8 cellular contexts compared by ENCODE assay signal in the genomic region with DNA sequence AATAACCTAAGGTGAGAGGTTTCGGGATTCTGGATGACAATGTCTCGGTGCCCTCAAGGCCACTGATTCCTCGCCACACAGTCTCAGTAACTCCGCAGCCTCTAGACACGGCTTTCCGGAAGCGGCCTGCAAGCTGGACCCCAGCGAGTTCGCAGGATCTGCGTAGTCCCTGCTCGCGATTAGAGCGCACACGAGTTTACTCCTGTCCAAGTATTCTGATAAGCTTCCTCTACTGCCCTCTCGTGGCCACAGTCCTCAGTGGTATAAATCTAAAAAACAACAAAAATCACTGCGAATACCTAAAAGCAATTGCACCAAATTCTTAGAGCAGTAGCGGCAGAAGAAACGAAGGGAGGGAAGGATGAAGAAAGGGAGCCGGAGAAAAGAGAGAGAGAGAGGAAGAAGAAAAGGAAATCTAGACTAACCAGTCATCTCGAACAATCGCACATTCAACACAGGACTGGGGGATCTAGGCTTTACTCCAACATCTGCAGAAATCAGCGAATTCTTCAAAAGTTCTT. TPM values are rescaled to one million over a fixed set of nuclear protein-coding genes. Genes with fewer than 3 reads are reported as not detected.
DNase-seq lines count a peak whose midpoint lies in the region; ATAC-seq, FAIRE-seq and TF ChIP-seq lines count a peak whose summit lies in the region.

No MANE protein-coding gene starts in this region.

- intact Hi-C loops in HepG2 (cut with micrococcal nuclease; ENCODE audit: unreplicated experiment) = loop anchor here (1.0 kb wide), 2 partner anchors 113 to 224 kb away; no protein-coding TSS in a partner anchor

- no peak overlapping the region for H3K27ac ChIP-seq in HepG2 (ENCODE audit: extremely low read length, insufficient read depth, low read length)

- no peaks in the 10 kb centered on the region for H3K36me3 ChIP-seq in HepG2 (replicated peaks in 1 of 2; ENCODE audit: control insufficient read depth in 1 of 2, insufficient read depth in 2 of 2, low read length in 2 of 2)

- ATAC-seq in GM18867 (IDR thresholded peaks at IDR 0.05; ENCODE audit: unreplicated experiment) (peak; percentile 83), HG03432 (IDR thresholded peaks at IDR 0.05; ENCODE audit: unreplicated experiment) (peak; percentile 49), HepG2 (peak; percentile 75)

- no TSS peak for BruUV-seq in HepG2 (replicated peaks; lab: Mats Ljungman, UMichigan)

- H3K27me3 Mint-ChIP-seq in activated CD4-positive, alpha-beta T cell treated with anti-CD3 and anti-CD28 coated beads, Interleukin-2, amount 10 ng/mL, durations not matched to agents 7 days and 5 days = peaks cover 41% of the 10 kb centered on the region

- H3K4me3 Mint-ChIP-seq in activated CD4-positive, alpha-beta T cell treated with anti-CD3 and anti-CD28 coated beads, Interleukin-2, amount 10 ng/mL, durations not matched to agents 7 days and 5 days = peak overlapping the region; percentile 71

- peaks cover 0 to 25% of the 10 kb centered on the region in 2 experiments; a peak in 2 of 5 replicates for H3K27me3 ChIP-seq in HepG2 (ENCODE audit: control insufficient read depth in 1 of 2, insufficient read depth in 2 of 2, low read length in 2 of 2)

- no peak overlapping the region for H2AFZ ChIP-seq in HepG2 (ENCODE audit: low read length)

- POLR2A ChIA-PET in AG04449 (lab: Yijun Ruan, JAX) = interaction anchor here (1.2 to 2.0 kb wide), 4 partner anchors 61 to 223 kb away, joined by 3 to 17 read pairs (median 5); no protein-coding TSS in a partner anchor
- POLR2A ChIA-PET in activated CD4-positive, alpha-beta T cell treated with anti-CD3 and anti-CD28 coated beads, Interleukin-2, amount 10 ng/mL, durations not matched to agents 7 days and 5 days (lab: Charles Lee) = no interaction called here
- POLR2A ChIA-PET in HepG2 (lab: Yijun Ruan, JAX) = interaction anchor here (0.8 to 1.9 kb wide), 9 partner anchors 8 to 223 kb away, joined by 3 to 8 read pairs (median 4); no protein-coding TSS in a partner anchor

- H3K27ac Mint-ChIP-seq in activated CD4-positive, alpha-beta T cell treated with anti-CD3 and anti-CD28 coated beads, Interleukin-2, amount 10 ng/mL, durations not matched to agents 7 days and 5 days = no peak overlapping the region

- no peaks in the 10 kb centered on the region for H3K9me3 Mint-ChIP-seq in activated CD4-positive, alpha-beta T cell treated with anti-CD3 and anti-CD28 coated beads, Interleukin-2, amount 10 ng/mL, durations not matched to agents 7 days and 5 days

- H3K4me3 ChIP-seq in AG04449 (ENCODE audit: low read depth, low read length) (peak overlapping the region; percentile 44), HepG2 (replicated peaks in 1 of 3; ENCODE audit: insufficient read depth in 1 of 3, low read depth in 2 of 3, low read length in 3 of 3) (peak overlapping the region; percentile 52 to 81 (median 65); a peak in 5 of 6 replicates)

- H3K9me3 ChIP-seq in HepG2 (ENCODE audit: low read length) = no peaks in the 10 kb centered on the region

- peak overlapping the region; percentile 92 for H3K4me2 ChIP-seq in HepG2 (ENCODE audit: low read depth, low read length)

- TF ChIP-seq CTCF in AG04449 (IDR thresholded peaks at IDR 0.05; ENCODE audit: insufficient read depth, low read length, missing control alignments) (peak; percentile 60), HepG2 (CRISPR knock-in tag; IDR thresholded peaks at IDR 0.05) (peak; percentile 89)

- in situ Hi-C loops in HepG2 (cut with HindIII; ENCODE audit: extremely low pct_ligation_motif_present, low pct_unique_long_range_greater_than_20kb) = loop anchor here (5.0 kb wide), 1 partner anchor 223 kb away; no protein-coding TSS in a partner anchor

- H3K79me2 ChIP-seq in HepG2 (ENCODE audit: insufficient read depth, low read length) = no peaks in the 10 kb centered on the region

- peak; percentile 84 for FAIRE-seq in HepG2 (lab: Jason Lieb, UNC)

- WGBS in HepG2 (ENCODE audit: low lambda C conversion rate) = 11% methylated on average over 22 of the region's 22 CpGs

- DNase-seq in AG04449 (ENCODE audit: low read depth, low spot score) (peak; percentile 59), NCI-H510A treated with DMSO at 0.1 percent for 48 hours (lab: John Stamatoyannopoulos, UW) (peak; percentile 92), dermis blood vessel endothelial cell (peak; percentile 97), HepG2 (ENCODE audit: low spot score) (peak; percentile 85)
- DNase-seq in activated CD4-positive, alpha-beta T cell treated with anti-CD3 and anti-CD28 coated beads, Interleukin-2, amount 10 ng/mL, durations not matched to agents 7 days and 5 days = peak; percentile 83
- peak; percentile 75 to 85 for DNase-seq in stimulated activated CD4-positive, alpha-beta T cell treated with anti-CD3 and anti-CD28 coated beads, Interleukin-2, amount 100 ng/mL, for 48 hours

- TF ChIP-seq EP300 in HepG2 (IDR thresholded peaks at IDR 0.05; ENCODE audit: low read depth in 2 of 2, low read length in 2 of 2) (no peak), HepG2 (CRISPR knock-in tag; IDR thresholded peaks at IDR 0.05; ENCODE audit: borderline replicate concordance) (no peak)

- H3K4me1 Mint-ChIP-seq in activated CD4-positive, alpha-beta T cell treated with anti-CD3 and anti-CD28 coated beads, Interleukin-2, amount 10 ng/mL, durations not matched to agents 7 days and 5 days = peaks cover 14% of the 10 kb centered on the region

- CTCF ChIA-PET in AG04449 (lab: Yijun Ruan, JAX) = interaction anchor here (0.7 to 29.4 kb wide), 56 partner anchors 8 to 963 kb away, joined by 3 to 990 read pairs (median 6); no protein-coding TSS in a partner anchor
- CTCF ChIA-PET in activated CD4-positive, alpha-beta T cell treated with anti-CD3 and anti-CD28 coated beads, Interleukin-2, amount 10 ng/mL, durations not matched to agents 7 days and 5 days (lab: Charles Lee) = interaction anchor here (0.7 to 3.1 kb wide), 12 partner anchors 12 to 223 kb away, joined by 3 to 28 read pairs (median 4); no protein-coding TSS in a partner anchor
- CTCF ChIA-PET in HepG2 (lab: Yijun Ruan, JAX; ENCODE audit: low intra/inter-chr PET ratio, low total read pairs) = interaction anchor here (0.7 to 2.2 kb wide), 4 partner anchors 113 to 349 kb away, joined by 3 to 24 read pairs (median 10); no protein-coding TSS in a partner anchor

- H4K20me1 ChIP-seq in HepG2 (ENCODE audit: insufficient read depth, low read length) = no peaks in the 10 kb centered on the region

- TF ChIP-seq POLR2A in HepG2 (IDR thresholded peaks at IDR 0.05; ENCODE audit: insufficient read depth in 1 of 2, low read depth in 2 of 2, low read length in 2 of 2) = no peak

- peaks cover 56% of the 10 kb centered on the region for H3K4me1 ChIP-seq in HepG2 (ENCODE audit: insufficient read depth, low read length)

- H3K36me3 Mint-ChIP-seq in activated CD4-positive, alpha-beta T cell treated with anti-CD3 and anti-CD28 coated beads, Interleukin-2, amount 10 ng/mL, durations not matched to agents 7 days and 5 days (ENCODE audit: low read depth) = no peaks in the 10 kb centered on the region

- H3K9ac ChIP-seq in HepG2 (ENCODE audit: insufficient read depth, low read depth, low read length) = no peak overlapping the region

- TF ChIP-seq RAD21 in HepG2 (CRISPR knock-in tag; IDR thresholded peaks at IDR 0.05) = peak; percentile 75

TF ChIP-seq in HepG2, 621 proteins besides CTCF, POLR2A, EP300 and RAD21 (continues in another document):
- peak; percentile 61; the same call in 1 of the 2 replicates for TF ChIP-seq MIXL1 (CRISPR knock-in tag; IDR thresholded peaks at IDR 0.05)
- peak; percentile 67 for TF ChIP-seq CHD2 (IDR thresholded peaks at IDR 0.05; ENCODE audit: low read depth, low read length)
- 0 out of 2 replicates have a peak, but pooled peaks have one; percentile 39 for TF ChIP-seq ZFX (CRISPR knock-in tag; IDR thresholded peaks at IDR 0.05; ENCODE audit: low read depth)
- TF ChIP-seq KDM2A (CRISPR knock-in tag; IDR thresholded peaks at IDR 0.05; ENCODE audit: borderline replicate concordance, low read depth) = peak; percentile 63
- TF ChIP-seq, protein P1, sequence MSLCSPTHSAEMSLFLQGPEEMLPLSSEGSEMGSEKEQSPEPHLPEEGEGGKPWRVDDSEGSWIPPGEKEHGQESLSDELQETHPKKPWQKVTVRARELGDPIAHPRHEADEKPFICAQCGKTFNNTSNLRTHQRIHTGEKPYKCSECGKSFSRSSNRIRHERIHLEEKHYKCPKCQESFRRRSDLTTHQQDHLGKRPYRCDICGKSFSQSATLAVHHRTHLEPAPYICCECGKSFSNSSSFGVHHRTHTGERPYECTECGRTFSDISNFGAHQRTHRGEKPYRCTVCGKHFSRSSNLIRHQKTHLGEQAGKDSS (CRISPR knock-in tag; IDR thresholded peaks at IDR 0.05; ENCODE audit: borderline replicate concordance, low read depth) = 0 out of 2 replicates have a peak, but pooled peaks have one; percentile 31
- peak; percentile 59 for TF ChIP-seq ZFY (CRISPR knock-in tag; IDR thresholded peaks at IDR 0.05)
- TF ChIP-seq GFI1 (CRISPR knock-in tag; IDR thresholded peaks at IDR 0.05; ENCODE audit: borderline replicate concordance) = peak; percentile 76

RNA-seq across cellular contexts. Expression of gene PLXNA2, which starts 1.1 kb away (rescaled TPM):
- total RNA-seq in activated CD4-positive, alpha-beta T cell treated with anti-CD3 and anti-CD28 coated beads, Interleukin-2, amount 10 ng/mL, durations not matched to agents 7 days and 5 days = 1 to 10 TPM; 1.1 to 1.2 TPM
- total RNA-seq in dermis blood vessel endothelial cell (54.8 and 95.8 TPM in 2 replicates), HepG2 (2016; rRNA removed; fragmentation: Illumina TruSeq; extraction: Trizol) (0.24 and 1.1 TPM in 2 replicates)
- under 0.01 and 0.18 TPM in 2 replicates for total RNA-seq in HepG2 (2016; cell fraction: cytosol; rRNA removed; fragmentation: Illumina TruSeq; extraction: Trizol; ENCODE audit: low read depth)
- 0.22 and 0.71 TPM in 2 replicates for total RNA-seq in HepG2 (2016; cell fraction: insoluble cytoplasmic fraction; rRNA removed; fragmentation: Illumina TruSeq; extraction: Trizol)
- 0.28 and 0.49 TPM in 2 replicates for total RNA-seq in HepG2 (2016; cell fraction: membrane; rRNA removed; fragmentation: Illumina TruSeq; extraction: Trizol)
- 1.5 and 1.9 TPM in 2 replicates for total RNA-seq in HepG2 (2016; cell fraction: nucleus; rRNA removed; fragmentation: Illumina TruSeq; extraction: Trizol)
- 2.1 TPM in 2 replicates for polyA plus RNA-seq in HepG2 (2011; rRNA removed)
- polyA plus RNA-seq in HepG2 (2011; cell fraction: cytosol; rRNA removed) = 0.59 and 1.1 TPM in 2 replicates
- polyA plus RNA-seq in HepG2 (2011; cell fraction: nucleus; rRNA removed) = 8.7 and 12.0 TPM in 2 replicates
- 1.0 and 1.7 TPM in 2 replicates for polyA plus RNA-seq in HepG2 (2012)
- polyA plus RNA-seq in HepG2 (2016; cell fraction: cytosol; fragmentation: Illumina TruSeq; extraction: Trizol; ENCODE audit: low read depth) = 0.03 and 0.07 TPM in 2 replicates
- 0.33 and 0.36 TPM in 2 replicates for polyA plus RNA-seq in HepG2 (2016; cell fraction: insoluble cytoplasmic fraction; fragmentation: Illumina TruSeq; extraction: Trizol; ENCODE audit: low read depth)
- 0.17 and 0.33 TPM in 2 replicates for polyA plus RNA-seq in HepG2 (2016; cell fraction: membrane; fragmentation: Illumina TruSeq; extraction: Trizol; ENCODE audit: low read depth)
- 3.2 and 3.4 TPM in 2 replicates for polyA plus RNA-seq in HepG2 (2016; cell fraction: nucleus; fragmentation: Illumina TruSeq; extraction: Trizol; ENCODE audit: insufficient read depth, low read depth)
- polyA minus RNA-seq in HepG2 (2011; rRNA and poly(A)+ RNA removed; ENCODE audit: low replicate concordance) = 6.7 and 14.5 TPM in 2 replicates
- 1.8 and 3.3 TPM in 2 replicates for polyA minus RNA-seq in HepG2 (2011; cell fraction: cytosol; rRNA and poly(A)+ RNA removed)
- polyA minus RNA-seq in HepG2 (2011; cell fraction: nucleus; rRNA and poly(A)+ RNA removed) = 7.1 and 8.1 TPM in 2 replicates

Comparison
In these comparisons a context has a peak if more than half of its experiments do, and no peak if none do; other contexts are left out.
1. RNA of gene PLXNA2, which starts 1.1 kb away (total RNA-seq): 54.8 to 95.8 TPM in dermis blood vessel endothelial cell; 1.1 to 1.2 TPM in activated CD4-positive, alpha-beta T cell treated with anti-CD3 and anti-CD28 coated beads, Interleukin-2, amount 10 ng/mL, durations not matched to agents 7 days and 5 days and under 0.01 to 1.9 TPM in HepG2; every median in the first group is over 10 times any median in the second.
2. Peak in every context shown above with its lines, with median percentiles within 50 percentile points of each other: DNase-seq and ATAC-seq.